16 cellular contexts compared by ENCODE assay signal in the genomic region with DNA sequence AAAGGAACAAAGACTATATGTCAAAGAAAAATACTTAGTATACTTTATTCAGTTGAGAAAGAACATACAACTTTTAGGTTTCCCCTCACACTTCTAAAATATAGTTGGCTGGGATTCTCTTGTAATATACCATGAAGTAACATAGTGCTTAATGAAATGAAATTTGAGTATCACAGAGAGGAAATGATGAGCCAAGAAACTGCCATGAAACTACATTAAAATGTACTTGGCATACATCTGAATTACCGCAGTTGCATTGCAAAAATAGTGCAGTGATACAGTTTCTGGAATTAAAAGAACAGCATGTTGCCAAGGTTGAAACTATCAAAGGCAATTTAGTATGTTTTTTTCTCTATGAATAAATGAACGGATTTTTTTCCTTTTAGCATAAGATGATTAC.
DNase-seq lines count a peak whose midpoint lies in the region; ATAC-seq, FAIRE-seq and TF ChIP-seq lines count a peak whose summit lies in the region.
"Had no signal": no experiment of that assay in that cellular context is flagged by ENCODE, and none has a peak within 500 bp of the region (broad histone marks: within the 10 kb centered on the region; RNA-seq: fewer than 3 reads in every experiment).

No MANE protein-coding gene starts in this region.

- no peaks in the 10 kb centered on the region for H3K27me3 Mint-ChIP-seq in Caco-2 (ENCODE audit: insufficient read depth, unreplicated experiment)

- no peak overlapping the region for H3K27ac ChIP-seq in small intestine (ENCODE audit: low read depth in 1 of 2, low read length in 1 of 2)

- CTCF ChIA-PET in Caco-2 (lab: Charles Lee), result no interaction called here

- no peak for ATAC-seq in HG02885 (IDR thresholded peaks at IDR 0.05; ENCODE audit: poor library complexity, unreplicated experiment)
- ATAC-seq: CD8-positive, alpha-beta T cell; GM23338; HepG2 had no signal

- no peak for FAIRE-seq in small intestine (lab: Jason Lieb, UNC)
- FAIRE-seq: A204.1, HepG2, HTR-8/SVneo had no signal

- H3K27me3 ChIP-seq in small intestine (ENCODE audit: control insufficient read depth in 2 of 2, insufficient read depth in 2 of 2, low read length in 2 of 2) (no peaks in the 10 kb centered on the region), Caco-2 (replicated peaks; ENCODE audit: control insufficient read depth, insufficient read depth, low read length) (no peaks in the 10 kb centered on the region)

- TF ChIP-seq CTCF in Caco-2 (IDR thresholded peaks at IDR 0.05; ENCODE audit: insufficient read depth in 1 of 2, low read depth in 1 of 2, low read length in 1 of 2, severe bottlenecking in 1 of 2, unreplicated experiment in 1 of 2), result no peak

- intact Hi-C loops in Caco-2 (cut with micrococcal nuclease; ENCODE audit: unreplicated experiment), result no loop called here

- WGBS in small intestine, 3 donors, result 70 to 87% (median 79%) methylated on average over 2 of the region's 2 CpGs

- POLR2A ChIA-PET in Caco-2 (lab: Charles Lee), result no interaction called here

- DNase-seq in NCI-H446 treated with DMSO at 0.1 percent for 48 hours (lab: John Stamatoyannopoulos, UW) (peak; percentile 86), dedifferentiated amniotic fluid mesenchymal stem cell (ENCODE audit: extremely low spot score) (peak; percentile 35), inferior parietal cortex (ENCODE audit: extremely low spot score) (peak; percentile 24), small intestine (no peak), NCI-H2196 treated with DMSO at 0.1 percent for 48 hours (lab: John Stamatoyannopoulos, UW; ENCODE audit: unreplicated experiment) (no peak), Caco-2 (no peak)
- DNase-seq: CD8-positive, alpha-beta T cell; COR-L47; DND-41; H7 had no signal

- H3K9me3 ChIP-seq in small intestine (ENCODE audit: control insufficient read depth, low read depth) (no peaks in the 10 kb centered on the region), Caco-2 (no peaks in the 10 kb centered on the region)

- no peaks in the 10 kb centered on the region for H3K4me1 Mint-ChIP-seq in Caco-2 (ENCODE audit: low read depth, unreplicated experiment)
- H3K4me1 Mint-ChIP-seq: CD14-positive monocyte had no signal

- no TSS peak for BruUV-seq in Caco-2 (replicated peaks; lab: Mats Ljungman, UMichigan)

- H3K9me3 Mint-ChIP-seq in Caco-2 (ENCODE audit: unreplicated experiment), result no peaks in the 10 kb centered on the region
- H3K9me3 Mint-ChIP-seq: CD8-positive, alpha-beta T cell; GM23338 had no signal

- H3K4me3 Mint-ChIP-seq in Caco-2 (ENCODE audit: unreplicated experiment), result no peak overlapping the region
- H3K4me3 Mint-ChIP-seq: CD14-positive monocyte; CD8-positive, alpha-beta T cell; GM23338 had no signal

- no peak overlapping the region for H3K27ac Mint-ChIP-seq in Caco-2 (ENCODE audit: unreplicated experiment)
- H3K27ac Mint-ChIP-seq: CD14-positive monocyte; CD8-positive, alpha-beta T cell; GM23338 had no signal

- no peaks in the 10 kb centered on the region for H3K4me1 ChIP-seq in small intestine (ENCODE audit: control insufficient read depth in 2 of 2, insufficient read depth in 1 of 2, low read depth in 1 of 2, low read length in 1 of 2)
- H3K4me1 ChIP-seq in Caco-2, result no peaks in the 10 kb centered on the region

- H3K4me3 ChIP-seq in small intestine (ENCODE audit: low read depth in 1 of 2, low read length in 2 of 2), result no peak overlapping the region
- H3K4me3 ChIP-seq in Caco-2 (ENCODE audit: low read depth, low read length), result no peak overlapping the region
- H3K4me3 ChIP-seq: GM23338 had no signal

- H3K36me3 Mint-ChIP-seq in Caco-2 (ENCODE audit: insufficient read depth, unreplicated experiment), result peaks cover 11% of the 10 kb centered on the region
- H3K36me3 Mint-ChIP-seq: CD14-positive monocyte; CD8-positive, alpha-beta T cell had no signal

- H3K36me3 ChIP-seq in small intestine (ENCODE audit: control insufficient read depth in 2 of 2, insufficient read depth in 2 of 2, low read length in 2 of 2) (no peaks in the 10 kb centered on the region), Caco-2 (ENCODE audit: control insufficient read depth, insufficient read depth, low read length) (no peaks in the 10 kb centered on the region)

Comparison
In these comparisons a context has a peak if more than half of its experiments do, and no peak if none do; other contexts are left out.
1. DNase-seq: peak in NCI-H446 treated with DMSO at 0.1 percent for 48 hours (single experiment), dedifferentiated amniotic fluid mesenchymal stem cell (single experiment) and inferior parietal cortex (single experiment); none in small intestine (single experiment), NCI-H2196 treated with DMSO at 0.1 percent for 48 hours (single experiment) and Caco-2 (0 of 2).